ENCODE assay signal across 18 cellular contexts in genomic region chr19:34180709-34181108, GRCh38. TPM values are rescaled to one million over a fixed set of nuclear protein-coding genes. Genes with fewer than 3 reads are reported as not detected.
DNase-seq lines count a peak whose midpoint lies in the region; ATAC-seq, FAIRE-seq and TF ChIP-seq lines count a peak whose summit lies in the region.
"Had no signal": no experiment of that assay in that cellular context is flagged by ENCODE, and none has a peak within 500 bp of the region (broad histone marks: within the 10 kb centered on the region; RNA-seq: fewer than 3 reads in every experiment).

No MANE protein-coding gene starts in this region.

- peak; percentile 13 for DNase-seq in SK-N-SH
- no peak for DNase-seq in HFFc6
- no peak for DNase-seq in central memory CD8-positive, alpha-beta T cell (ENCODE audit: low spot score in 2 of 2)
- DNase-seq in nephron progenitor cell, result no peak
- no peak for DNase-seq in GM13976 (ENCODE audit: low spot score)
- no peak for DNase-seq in urothelium cell line (ENCODE audit: low spot score)
- DNase-seq in left ventricle myocardium superior, result no peak
- DNase-seq: activated gamma-delta T cell treated with Interleukin-2 at 50 U/mL for 16 hours; cortex of kidney; DMS 273 treated with DMSO at 0.1 percent for 48 hours; foreskin fibroblast; NCI-H1417; pancreas; SHP77 treated with DMSO at 0.1 percent for 48 hours; stimulated activated CD4-positive, alpha-beta T cell treated with anti-CD3 and anti-CD28 coated beads, Interleukin-2, amount 100 ng/mL, for 24 hours; T-helper 2 cell had no signal

- WGBS in SK-N-SH (ENCODE audit: low lambda C conversion rate), result 97% methylated on average over 5 of the region's 5 CpGs

- intact Hi-C loops in left ventricle myocardium superior (cut with micrococcal nuclease), result no loop called here

- CTCF ChIA-PET in SK-N-SH (lab: Yijun Ruan, JAX), result no interaction called here

- no peak for TF ChIP-seq RAD21 in SK-N-SH (IDR thresholded peaks at IDR 0.05; ENCODE audit: low read length)

- peaks cover 32% of the 10 kb centered on the region for H3K36me3 Mint-ChIP-seq in HFFc6 (ENCODE audit: low read depth)
- H3K36me3 Mint-ChIP-seq in central memory CD8-positive, alpha-beta T cell (ENCODE audit: insufficient read depth), result peaks cover 34% of the 10 kb centered on the region
- peaks cover 49% of the 10 kb centered on the region for H3K36me3 Mint-ChIP-seq in nephron progenitor cell (ENCODE audit: low read depth)

- no peaks in the 10 kb centered on the region for H3K9me2 ChIP-seq in SK-N-SH

- no peak for FAIRE-seq in urothelium cell line (lab: Jason Lieb, UNC)
- FAIRE-seq: pancreas had no signal

- ATAC-seq in SK-N-SH treated with all-trans-retinoic acid at 6 μM for 48 hours (no peak), left ventricle myocardium superior (no peak)
- no peak for ATAC-seq in central memory CD8-positive, alpha-beta T cell (replicated peaks; ENCODE audit: extremely low read depth, poor library complexity, severe bottlenecking)

- H3K4me3 Mint-ChIP-seq in HFFc6, result no peak overlapping the region
- peak overlapping the region; percentile 33 for H3K4me3 Mint-ChIP-seq in central memory CD8-positive, alpha-beta T cell
- H3K4me3 Mint-ChIP-seq in nephron progenitor cell, result no peak overlapping the region

- TF ChIP-seq CTCF in SK-N-SH (IDR thresholded peaks at IDR 0.05) (no peak), HFFc6 (IDR thresholded peaks at IDR 0.05) (no peak), nephron progenitor cell (IDR thresholded peaks at IDR 0.05) (no peak), GM13976 (IDR thresholded peaks at IDR 0.05; ENCODE audit: borderline replicate concordance, control extremely low read depth, extremely low read depth, insufficient read depth, missing control alignments) (no peak)

- H3K9me3 ChIP-seq in SK-N-SH, result no peaks in the 10 kb centered on the region
- H3K9me3 ChIP-seq: pancreas had no signal

- H3K27ac Mint-ChIP-seq in HFFc6 (peak overlapping the region; percentile 37; the same call in 1 of the 2 replicates), nephron progenitor cell (peak overlapping the region; percentile 75)
- H3K27ac Mint-ChIP-seq in central memory CD8-positive, alpha-beta T cell (ENCODE audit: low read depth), result peak overlapping the region; percentile 68

- H3K27me3 Mint-ChIP-seq in HFFc6 (ENCODE audit: insufficient read depth) (no peaks in the 10 kb centered on the region), nephron progenitor cell (ENCODE audit: low read depth, poor library complexity) (no peaks in the 10 kb centered on the region)
- H3K27me3 Mint-ChIP-seq in central memory CD8-positive, alpha-beta T cell, result no peaks in the 10 kb centered on the region

- in situ Hi-C loops in GM13976 (cut with MboI; ENCODE audit: low sequenced_read_pairs, unreplicated experiment), result no loop called here

- no peak for TF ChIP-seq EP300 in SK-N-SH (IDR thresholded peaks at IDR 0.05; ENCODE audit: borderline replicate concordance in 1 of 2, low read depth in 1 of 2, low read length in 1 of 2)

- H2AFZ ChIP-seq in SK-N-SH (ENCODE audit: low read depth), result no peak overlapping the region

- H3K4me3 ChIP-seq in SK-N-SH (ENCODE audit: low read depth in 2 of 2, low read length in 1 of 2), result no peak overlapping the region
- H3K4me3 ChIP-seq: pancreas had no signal

- peaks cover 10 to 24% of the 10 kb centered on the region in 2 experiments for H3K36me3 ChIP-seq in SK-N-SH (replicated peaks in 1 of 2; ENCODE audit: control insufficient read depth in 1 of 2, insufficient read depth in 2 of 2, low read length in 1 of 2)
- H3K36me3 ChIP-seq: pancreas had no signal

- POLR2A ChIA-PET in SK-N-SH (lab: Yijun Ruan, JAX), result no interaction called here

- H3K79me2 ChIP-seq in SK-N-SH (ENCODE audit: insufficient read depth), result peaks cover 100% of the 10 kb centered on the region

- H3K27ac ChIP-seq in SK-N-SH (ENCODE audit: low read depth in 2 of 2, low read length in 1 of 2), result no peak overlapping the region
- H3K27ac ChIP-seq: 22Rv1 had no signal

- H3K4me2 ChIP-seq in SK-N-SH, result no peak overlapping the region

- H3K9ac ChIP-seq in SK-N-SH, result no peak overlapping the region

- no peaks in the 10 kb centered on the region for H3F3A ChIP-seq in SK-N-SH (replicated peaks; ENCODE audit: insufficient read depth)

- H3K4me1 Mint-ChIP-seq in HFFc6 (ENCODE audit: low read depth) (peaks cover 78% of the 10 kb centered on the region), nephron progenitor cell (peaks cover 63% of the 10 kb centered on the region)
- peaks cover 71% of the 10 kb centered on the region for H3K4me1 Mint-ChIP-seq in central memory CD8-positive, alpha-beta T cell

- H3K27me3 ChIP-seq in SK-N-SH (ENCODE audit: insufficient read depth), result no peaks in the 10 kb centered on the region
- H3K27me3 ChIP-seq: pancreas had no signal

- H3K4me1 ChIP-seq in SK-N-SH (ENCODE audit: control insufficient read depth in 1 of 2, insufficient read depth in 2 of 2, low read depth in 1 of 2, low read length in 1 of 2), result peaks cover 11 to 43% of the 10 kb centered on the region in 2 experiments

- H4K20me1 ChIP-seq in SK-N-SH (ENCODE audit: insufficient read depth), result peaks cover 100% of the 10 kb centered on the region

- H3K9me3 Mint-ChIP-seq in HFFc6, result no peaks in the 10 kb centered on the region
- H3K9me3 Mint-ChIP-seq in central memory CD8-positive, alpha-beta T cell, result no peaks in the 10 kb centered on the region
- H3K9me3 Mint-ChIP-seq in nephron progenitor cell, result peaks cover under 1% of the 10 kb centered on the region

TF ChIP-seq in SK-N-SH, 30 proteins besides CTCF, POLR2A, EP300 and RAD21 (continues in another document):
- TF ChIP-seq SMC3 (IDR thresholded peaks at IDR 0.05; ENCODE audit: low read depth, low read length) (no peak), FOXJ3 (CRISPR knock-in tag; IDR thresholded peaks at IDR 0.05) (no peak), REST (IDR thresholded peaks at IDR 0.05; ENCODE audit: low read depth, low read length) (no peak), ELF1 (IDR thresholded peaks at IDR 0.05) (no peak), TEAD4 (IDR thresholded peaks at IDR 0.05; ENCODE audit: borderline replicate concordance, insufficient read depth) (no peak)

TF ChIP-seq in SK-N-SH treated with all-trans-retinoic acid at 6 μM for 48 hours, 23 proteins besides CTCF, POLR2A, EP300 and RAD21:
- no peak for TF ChIP-seq CSRNP3 (CRISPR knock-in tag; IDR thresholded peaks at IDR 0.05)
- TF ChIP-seq ZNF70 (CRISPR knock-in tag; IDR thresholded peaks at IDR 0.05), result no peak
- TF ChIP-seq TOX (CRISPR knock-in tag; IDR thresholded peaks at IDR 0.05; ENCODE audit: borderline replicate concordance), result no peak
- no peak for TF ChIP-seq ZC3H10 (CRISPR knock-in tag; IDR thresholded peaks at IDR 0.05)
- TF ChIP-seq BACH2 (CRISPR knock-in tag; IDR thresholded peaks at IDR 0.05; ENCODE audit: borderline replicate concordance), result no peak
- no peak for TF ChIP-seq ARNTL (CRISPR knock-in tag; IDR thresholded peaks at IDR 0.05; ENCODE audit: borderline replicate concordance, low read depth)
- TF ChIP-seq ZNF565 (CRISPR knock-in tag; conservative IDR thresholded peaks at IDR 0.05; ENCODE audit: low read depth), result no peak
- TF ChIP-seq GLIS3 (CRISPR knock-in tag; IDR thresholded peaks at IDR 0.05), result no peak
- TF ChIP-seq TCF4 (CRISPR knock-in tag; IDR thresholded peaks at IDR 0.05; ENCODE audit: borderline replicate concordance), result no peak
- no peak for TF ChIP-seq ESRRG (CRISPR knock-in tag; IDR thresholded peaks at IDR 0.05)

RNA-seq across cellular contexts. Expression of gene LSM14A, which starts 8.4 kb away (rescaled TPM):
- 79.0 and 87.7 TPM in 2 replicates for polyA plus RNA-seq in SK-N-SH (2012; rRNA removed)
- polyA plus RNA-seq in SK-N-SH (2012; cell fraction: cytosol; rRNA removed), result 85.1 and 96.5 TPM in 2 replicates
- polyA plus RNA-seq in SK-N-SH (2012; cell fraction: nucleus; rRNA removed), result 44.3 and 50.3 TPM in 2 replicates
- 10 to 100 TPM; 66.5 to 92.9 (median 87.0) TPM for total RNA-seq in HFFc6 (2021; fragmentation: NEBNext Ultra II Directional; extraction: Animal tissue kit (Norgen Biotek cat#: 25700))
- 66.6 TPM for total RNA-seq in left ventricle myocardium superior
